2 cellular contexts compared by ENCODE assay signal in the genomic region with DNA sequence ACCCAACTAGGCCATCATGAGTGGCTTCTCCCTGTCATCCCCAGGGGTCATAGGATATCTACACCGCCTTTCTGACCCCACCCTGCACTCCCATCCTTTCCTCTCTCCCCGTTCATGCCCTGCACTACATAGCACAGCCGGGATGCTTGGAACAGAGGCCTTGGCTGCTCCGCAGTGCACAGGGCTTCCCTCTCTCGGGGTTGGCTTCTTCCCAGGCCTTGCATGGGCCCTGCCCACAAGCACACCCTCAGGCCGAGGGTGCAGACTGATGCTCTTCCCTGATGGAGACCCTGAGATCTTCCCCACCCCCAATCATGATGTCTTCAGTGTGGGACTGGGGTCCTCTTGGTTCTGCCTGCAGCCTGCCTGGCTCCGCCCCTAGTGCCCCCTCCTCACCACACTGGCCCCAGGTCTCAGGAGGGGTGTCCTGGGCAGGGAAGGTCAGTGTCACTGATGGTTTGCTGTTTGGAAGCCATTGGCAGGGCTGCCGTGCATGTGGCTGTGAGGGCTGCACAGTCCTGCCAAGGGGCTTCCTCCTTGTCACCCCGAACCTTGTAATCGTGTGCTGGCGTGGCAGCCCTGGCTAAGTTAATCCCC.
TF ChIP-seq lines count a peak whose summit lies in the region.

No MANE protein-coding gene starts in this region.

TF ChIP-seq in IMR-90, 13 proteins besides CTCF, POLR2A, EP300 and RAD21:
- no peak for TF ChIP-seq NFE2L2 (IDR thresholded peaks at IDR 0.05; ENCODE audit: low read depth, low read length)
- TF ChIP-seq, protein P1, sequence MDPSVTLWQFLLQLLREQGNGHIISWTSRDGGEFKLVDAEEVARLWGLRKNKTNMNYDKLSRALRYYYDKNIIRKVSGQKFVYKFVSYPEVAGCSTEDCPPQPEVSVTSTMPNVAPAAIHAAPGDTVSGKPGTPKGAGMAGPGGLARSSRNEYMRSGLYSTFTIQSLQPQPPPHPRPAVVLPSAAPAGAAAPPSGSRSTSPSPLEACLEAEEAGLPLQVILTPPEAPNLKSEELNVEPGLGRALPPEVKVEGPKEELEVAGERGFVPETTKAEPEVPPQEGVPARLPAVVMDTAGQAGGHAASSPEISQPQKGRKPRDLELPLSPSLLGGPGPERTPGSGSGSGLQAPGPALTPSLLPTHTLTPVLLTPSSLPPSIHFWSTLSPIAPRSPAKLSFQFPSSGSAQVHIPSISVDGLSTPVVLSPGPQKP (IDR thresholded peaks at IDR 0.05; ENCODE audit: borderline replicate concordance, low read depth, low read length): no peak
- TF ChIP-seq MAZ (IDR thresholded peaks at IDR 0.05; ENCODE audit: borderline replicate concordance, low read depth, low read length): no peak
- no peak for TF ChIP-seq MXI1 (IDR thresholded peaks at IDR 0.05; ENCODE audit: borderline replicate concordance, low read depth, low read length)
- TF ChIP-seq CHD1 (IDR thresholded peaks at IDR 0.05; ENCODE audit: low read depth, low read length): no peak
- TF ChIP-seq SMC3 (IDR thresholded peaks at IDR 0.05; ENCODE audit: low read depth, low read length): no peak
- no peak for TF ChIP-seq BHLHE40 (IDR thresholded peaks at IDR 0.05; ENCODE audit: low read depth, low read length)
- no peak for TF ChIP-seq FOS (IDR thresholded peaks at IDR 0.05; ENCODE audit: low read depth, low read length)
- no peak for TF ChIP-seq CEBPB (IDR thresholded peaks at IDR 0.05; ENCODE audit: low read depth, low read length)
- no peak for TF ChIP-seq RFX5 (IDR thresholded peaks at IDR 0.05; ENCODE audit: low read depth, low read length)
- no peak for TF ChIP-seq USF2 (IDR thresholded peaks at IDR 0.05; ENCODE audit: low read depth, low read length)
- TF ChIP-seq RCOR1 (IDR thresholded peaks at IDR 0.05; ENCODE audit: insufficient replicate concordance, low read length): no peak
- TF ChIP-seq MAFK (IDR thresholded peaks at IDR 0.05; ENCODE audit: low read depth, low read length): no peak

TF ChIP-seq in HEK293T, 16 proteins besides CTCF, POLR2A, EP300 and RAD21:
- TF ChIP-seq LEF1 (IDR thresholded peaks at IDR 0.05; ENCODE audit: borderline replicate concordance) (no peak), L3MBTL2 (conservative IDR thresholded peaks at IDR 0.05) (no peak), FOXK2 (IDR thresholded peaks at IDR 0.05) (no peak), HDGF (IDR thresholded peaks at IDR 0.05; ENCODE audit: borderline replicate concordance) (no peak), ARNT (IDR thresholded peaks at IDR 0.05) (no peak), FOXA1 (IDR thresholded peaks at IDR 0.05) (no peak), TARDBP (IDR thresholded peaks at IDR 0.05) (no peak), CTBP1 (IDR thresholded peaks at IDR 0.05; ENCODE audit: borderline replicate concordance) (no peak), ELF4 (IDR thresholded peaks at IDR 0.05) (no peak), FOXM1 (IDR thresholded peaks at IDR 0.05; ENCODE audit: borderline replicate concordance) (no peak), SP1 (IDR thresholded peaks at IDR 0.05) (no peak), NFRKB (IDR thresholded peaks at IDR 0.05) (no peak), BHLHE40 (IDR thresholded peaks at IDR 0.05; ENCODE audit: borderline replicate concordance) (no peak), PKNOX1 (IDR thresholded peaks at IDR 0.05) (no peak), ZNF384 (IDR thresholded peaks at IDR 0.05) (no peak), SUZ12 (IDR thresholded peaks at IDR 0.05) (no peak)
